In the genomic region with DNA sequence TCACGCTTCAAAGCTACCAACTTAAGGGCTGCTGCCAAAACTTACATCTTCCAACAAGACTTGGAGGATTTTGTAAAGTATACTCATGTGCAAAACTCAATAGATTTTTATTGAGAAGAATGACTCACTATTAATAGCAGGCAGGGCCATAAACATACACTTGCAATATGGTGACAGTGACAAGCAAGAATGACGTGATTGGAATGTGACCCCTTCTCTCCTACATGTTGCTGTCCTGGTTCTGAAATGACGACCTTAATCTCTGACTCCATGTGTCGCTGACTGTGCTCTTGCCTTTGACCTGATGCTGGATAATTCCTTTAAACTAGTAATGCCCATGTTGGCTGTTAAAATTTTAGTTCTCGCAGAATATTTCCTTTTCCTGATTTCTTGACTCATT, we compare ENCODE assay signal across 22 cellular contexts.
DNase-seq lines count a peak whose midpoint lies in the region; ATAC-seq, FAIRE-seq and TF ChIP-seq lines count a peak whose summit lies in the region.
"Had no signal": no experiment of that assay in that cellular context is flagged by ENCODE, and none has a peak within 500 bp of the region (broad histone marks: within the 10 kb centered on the region; RNA-seq: fewer than 3 reads in every experiment).

No MANE protein-coding gene starts in this region.

- POLR2A ChIA-PET in A673 (lab: Charles Lee; ENCODE audit: low non-redundant PET) = no interaction called here

- H3K9me3 ChIP-seq in A673 (ENCODE audit: low read depth, low read length, poor library complexity, severe bottlenecking) (no peaks in the 10 kb centered on the region), mucosa of descending colon (no peaks in the 10 kb centered on the region)
- H3K9me3 ChIP-seq: colonic mucosa, neutrophil, Peyer's patch, sigmoid colon, suprapubic skin had no signal

- FAIRE-seq in RCC 7860 (lab: Jason Lieb, UNC) = no peak
- FAIRE-seq: keratinocyte had no signal

- no peaks in the 10 kb centered on the region for H3K27me3 ChIP-seq in A673 (replicated peaks; ENCODE audit: insufficient read depth, low read depth, low read length, poor library complexity)
- H3K27me3 ChIP-seq: colonic mucosa, neutrophil, Peyer's patch, sigmoid colon, suprapubic skin had no signal

- TF ChIP-seq CTCF in A673 (conservative IDR thresholded peaks at IDR 0.05; ENCODE audit: low read depth, low read length) (no peak), mucosa of descending colon (IDR thresholded peaks at IDR 0.05) (no peak), GM20000 (IDR thresholded peaks at IDR 0.05; ENCODE audit: extremely low read depth, missing control alignments) (no peak)

- CTCF ChIA-PET in A673 (lab: Charles Lee) = no interaction called here

- intact Hi-C loops in A673 (cut with micrococcal nuclease; ENCODE audit: unreplicated experiment) = no loop called here
- intact Hi-C loops in mucosa of descending colon (cut with DNase I, micrococcal nuclease) = no loop called here

- BruUV-seq in A673 (replicated peaks; lab: Mats Ljungman, UMichigan) = no TSS peak

- ATAC-seq in mucosa of descending colon = no peak

- DNase-seq in A673 (ENCODE audit: low spot score) (peak; percentile 42), HCEC 1CT (peak; percentile 33), RCC 7860 (ENCODE audit: low spot score) (peak; percentile 27), hepatic stellate cell (ENCODE audit: low spot score) (peak; percentile 9), mucosa of descending colon (no peak), GM20000 (ENCODE audit: low spot score) (no peak), NCI-H446 treated with DMSO at 0.1 percent for 48 hours (lab: John Stamatoyannopoulos, UW) (no peak)
- no peak for DNase-seq in effector CD4-positive, alpha-beta T cell
- DNase-seq: activated B cell treated with CpG ODN at 0.5 μM for 24 hours; activated gamma-delta T cell treated with Interleukin-2 at 50 U/mL for 16 hours; aorta; colonic mucosa; GDM1; head of caudate nucleus; NCI-H82; Peyer's patch; sigmoid colon; stimulated activated CD4-positive, alpha-beta T cell treated with anti-CD3 and anti-CD28 coated beads, Interleukin-2, amount 100 ng/mL, for 48 hours; T-helper 1 cell had no signal

- no peak overlapping the region for H3K27ac ChIP-seq in A673 (ENCODE audit: low read depth, low read length, poor library complexity, severe bottlenecking)
- H3K27ac ChIP-seq: colonic mucosa, neutrophil, Peyer's patch, sigmoid colon, suprapubic skin had no signal

- H3K4me1 ChIP-seq in A673 (ENCODE audit: insufficient read depth, low read length, poor library complexity, severe bottlenecking) (no peaks in the 10 kb centered on the region), mucosa of descending colon (ENCODE audit: low read depth) (no peaks in the 10 kb centered on the region)
- H3K4me1 ChIP-seq: colonic mucosa, Peyer's patch, sigmoid colon had no signal

- no peak overlapping the region for H3K4me3 ChIP-seq in A673 (ENCODE audit: low read depth, low read length, poor library complexity, severe bottlenecking)
- no peak overlapping the region for H3K4me3 ChIP-seq in mucosa of descending colon
- H3K4me3 ChIP-seq: colonic mucosa, Peyer's patch, sigmoid colon, suprapubic skin had no signal

- no peaks in the 10 kb centered on the region for H3K36me3 ChIP-seq in A673 (ENCODE audit: insufficient read depth, low read length, poor library complexity, severe bottlenecking)
- no peaks in the 10 kb centered on the region for H3K36me3 ChIP-seq in mucosa of descending colon (ENCODE audit: low read depth)
- H3K36me3 ChIP-seq: colonic mucosa, neutrophil, Peyer's patch, sigmoid colon had no signal

Comparison
In these comparisons a context has a peak if more than half of its experiments do, and no peak if none do; other contexts are left out.
1. DNase-seq: peak in A673 (single experiment), HCEC 1CT (single experiment), RCC 7860 (single experiment) and hepatic stellate cell (single experiment); none in mucosa of descending colon (0 of 3), GM20000 (single experiment), NCI-H446 treated with DMSO at 0.1 percent for 48 hours (single experiment) and effector CD4-positive, alpha-beta T cell (single experiment).